9 cellular contexts compared by ENCODE assay signal in genomic region chr1:21767106-21767505, GRCh38. TPM values are rescaled to one million over a fixed set of nuclear protein-coding genes. Genes with fewer than 3 reads are reported as not detected.
"Had no signal": no experiment of that assay in that cellular context is flagged by ENCODE, and none has a peak within 500 bp of the region (broad histone marks: within the 10 kb centered on the region; RNA-seq: fewer than 3 reads in every experiment).

No MANE protein-coding gene starts in this region.

RNA-seq across cellular contexts. Expression of gene LDLRAD2, which starts 45.0 kb away (rescaled TPM):
- total RNA-seq: esophagus squamous epithelium, frontal cortex, glomerular endothelial cell, kidney epithelial cell, omental fat pad, renal cortical epithelial cell, right lobe of liver, temporal lobe, vagina had no signal
